37 cellular contexts compared by ENCODE assay signal in genomic region chr16:78967948-78968347, GRCh38.
"Had no signal": no experiment of that assay in that cellular context is flagged by ENCODE, and none has a peak within 500 bp of the region (broad histone marks: within the 10 kb centered on the region; RNA-seq: fewer than 3 reads in every experiment).

No MANE protein-coding gene starts in this region.

- H3K4me1 ChIP-seq: ascending aorta had no signal

- H3K27me3 Mint-ChIP-seq: activated CD4-positive, alpha-beta T cell treated with anti-CD3 and anti-CD28 coated beads, Interleukin-2, amount 10 ng/mL, durations not matched to agents 24 days and 14 days; activated CD8-positive, alpha-beta T cell treated with anti-CD3 and anti-CD28 coated beads for 36 hours; activated naive CD4-positive, alpha-beta T cell treated with anti-CD3 and anti-CD28 coated beads, Interleukin-2, amount 50 U/mL, for 24 hours; activated naive CD8-positive, alpha-beta T cell; activated naive CD8-positive, alpha-beta T cell treated with anti-CD3 and anti-CD28 coated beads, Interleukin-2, amount 10 ng/mL, durations not matched to agents 7 days and 5 days; activated naive CD8-positive, alpha-beta T cell treated with anti-CD3 and anti-CD28 coated beads, Interleukin-2, amount 50 U/mL, for 24 hours; activated T-helper 17 cell treated with anti-CD3 and anti-CD28 coated beads, Interleukin-2, amount 50 U/mL, for 72 hours; brain; central memory CD8-positive, alpha-beta T cell; T-cell had no signal

- H3K4me1 Mint-ChIP-seq: activated naive CD4-positive, alpha-beta T cell treated with anti-CD3 and anti-CD28 coated beads, Interleukin-2, amount 10 ng/mL, durations not matched to agents 7 days and 5 days; activated naive CD4-positive, alpha-beta T cell treated with anti-CD3 and anti-CD28 coated beads, Interleukin-2, amount 50 U/mL, for 24 hours; activated naive CD8-positive, alpha-beta T cell treated with anti-CD3 and anti-CD28 coated beads, Interleukin-2, amount 10 ng/mL, durations not matched to agents 7 days and 5 days; central memory CD8-positive, alpha-beta T cell; T-cell had no signal

- H3K27me3 ChIP-seq: ascending aorta, cardiac muscle cell had no signal

- H3K9me3 Mint-ChIP-seq: activated B cell treated with CpG ODN at 0.5 μM for 24 hours had no signal

- FAIRE-seq: TTC549 had no signal

- H3K36me3 Mint-ChIP-seq: activated naive CD4-positive, alpha-beta T cell treated with anti-CD3 and anti-CD28 coated beads, Interleukin-2, amount 10 ng/mL, durations not matched to agents 7 days and 5 days had no signal

- H3K4me3 Mint-ChIP-seq: activated B cell treated with CpG ODN at 0.5 μM for 24 hours; activated CD4-positive, alpha-beta T cell treated with anti-CD3 and anti-CD28 coated beads, Interleukin-2, amount 10 ng/mL, durations not matched to agents 24 days and 14 days; activated CD8-positive, alpha-beta T cell treated with anti-CD3 and anti-CD28 coated beads for 36 hours; activated naive CD4-positive, alpha-beta T cell treated with anti-CD3 and anti-CD28 coated beads, Interleukin-2, amount 10 ng/mL, durations not matched to agents 7 days and 5 days; activated naive CD4-positive, alpha-beta T cell treated with anti-CD3 and anti-CD28 coated beads, Interleukin-2, amount 50 U/mL, for 24 hours; activated naive CD8-positive, alpha-beta T cell; activated naive CD8-positive, alpha-beta T cell treated with anti-CD3 and anti-CD28 coated beads, Interleukin-2, amount 10 ng/mL, durations not matched to agents 7 days and 5 days; activated naive CD8-positive, alpha-beta T cell treated with anti-CD3 and anti-CD28 coated beads, Interleukin-2, amount 50 U/mL, for 24 hours; activated T-cell treated with anti-CD3 and anti-CD28 coated beads, Interleukin-2, amount 50 U/mL, for 4 hours; activated T-cell treated with anti-CD3 and anti-CD28 coated beads, Interleukin-2, amount 50 U/mL, for 72 hours; activated T-helper 1 cell treated with anti-CD3 and anti-CD28 coated beads, Interleukin-12 subunit alpha, Interleukin-12 subunit beta, Interleukin-2, Interleukin-4 antibody, amounts not matched to agents 30 ng/mL and 10 ng/mL and 1 ng/mL, durations not matched to agents 14 hours and 24 hours and 36 hours; activated T-helper 17 cell treated with anti-CD3 and anti-CD28 coated beads, Interleukin-2, amount 50 U/mL, for 72 hours; brain; central memory CD8-positive, alpha-beta T cell; T-cell; T-helper 1 cell treated with Interleukin-12 subunit alpha and Interleukin-12 subunit beta and Interleukin-4 antibody, amounts not matched to agents 30 μg/mL and 1 μg/mL, for 36 hours; T-helper 2 cell treated with Interferon-gamma antibody and Interleukin-4, amounts not matched to agents 5 μg/mL and 100 μg/mL, for 36 hours had no signal

- H3K27ac Mint-ChIP-seq: activated B cell treated with CpG ODN at 0.5 μM for 24 hours; activated CD4-positive, alpha-beta T cell treated with anti-CD3 and anti-CD28 coated beads, Interleukin-2, amount 10 ng/mL, durations not matched to agents 24 days and 14 days; activated CD8-positive, alpha-beta T cell treated with anti-CD3 and anti-CD28 coated beads for 36 hours; activated naive CD4-positive, alpha-beta T cell treated with anti-CD3 and anti-CD28 coated beads, Interleukin-2, amount 10 ng/mL, durations not matched to agents 7 days and 5 days; activated naive CD4-positive, alpha-beta T cell treated with anti-CD3 and anti-CD28 coated beads, Interleukin-2, amount 50 U/mL, for 24 hours; activated naive CD8-positive, alpha-beta T cell; activated naive CD8-positive, alpha-beta T cell treated with anti-CD3 and anti-CD28 coated beads, Interleukin-2, amount 10 ng/mL, durations not matched to agents 7 days and 5 days; activated naive CD8-positive, alpha-beta T cell treated with anti-CD3 and anti-CD28 coated beads, Interleukin-2, amount 50 U/mL, for 24 hours; activated T-cell treated with anti-CD3 and anti-CD28 coated beads, Interleukin-2, amount 50 U/mL, for 72 hours; activated T-helper 1 cell treated with anti-CD3 and anti-CD28 coated beads, Interleukin-12 subunit alpha, Interleukin-12 subunit beta, Interleukin-2, Interleukin-4 antibody, amounts not matched to agents 30 ng/mL and 10 ng/mL and 1 ng/mL, durations not matched to agents 14 hours and 24 hours and 36 hours; activated T-helper 17 cell treated with anti-CD3 and anti-CD28 coated beads, Interleukin-2, amount 50 U/mL, for 72 hours; T-cell; T-helper 1 cell treated with Interleukin-12 subunit alpha and Interleukin-12 subunit beta and Interleukin-4 antibody, amounts not matched to agents 30 μg/mL and 1 μg/mL, for 36 hours; T-helper 2 cell treated with Interferon-gamma antibody and Interleukin-4, amounts not matched to agents 5 μg/mL and 100 μg/mL, for 36 hours had no signal

- H3K36me3 ChIP-seq: ascending aorta, cardiac muscle cell had no signal

- H3K4me3 ChIP-seq: ascending aorta, cardiac muscle cell had no signal

- H3K27ac ChIP-seq: ascending aorta, cardiac muscle cell, VCaP had no signal

- DNase-seq: activated B cell treated with CpG ODN at 0.5 μM for 24 hours; activated CD4-positive, alpha-beta T cell treated with anti-CD3 and anti-CD28 coated beads for 4 hours; activated CD4-positive, alpha-beta T cell treated with anti-CD3 and anti-CD28 coated beads, Interleukin-2, amount 10 ng/mL, durations not matched to agents 24 days and 14 days; activated CD4-positive, alpha-beta T cell treated with anti-CD3 and anti-CD28 coated beads, Interleukin-2, amount 50 U/mL, for 1 hour; activated CD4-positive, alpha-beta T cell treated with anti-CD3 and anti-CD28 coated beads, Interleukin-2, amount 50 U/mL, for 4 hours; activated CD4-positive, CD25-positive, alpha-beta regulatory T cell treated with anti-CD3 and anti-CD28 coated beads, Interleukin-2, amount 50 U/mL, for 72 hours; activated CD8-positive, alpha-beta memory T cell treated with anti-CD3 and anti-CD28 coated beads, Interleukin-2, amount 50 U/mL, for 4 hours; activated CD8-positive, alpha-beta T cell treated with anti-CD3 and anti-CD28 coated beads for 36 hours; activated effector memory CD4-positive, alpha-beta T cell treated with anti-CD3 and anti-CD28 coated beads, Interleukin-2, amount 50 U/mL, for 16 hours; activated gamma-delta T cell treated with Interleukin-2 at 50 U/mL for 16 hours; activated naive CD4-positive, alpha-beta T cell treated with anti-CD3 and anti-CD28 coated beads, Interleukin-2, amount 10 ng/mL, durations not matched to agents 7 days and 5 days; activated naive CD4-positive, alpha-beta T cell treated with Interleukin-2 at 50 U/mL for 16 hours; activated naive CD8-positive, alpha-beta T cell treated with anti-CD3 and anti-CD28 coated beads, Interleukin-2, amount 10 ng/mL, durations not matched to agents 7 days and 5 days; activated naive CD8-positive, alpha-beta T cell treated with anti-CD3 and anti-CD28 coated beads, Interleukin-2, amount 50 U/mL, for 24 hours; activated T-cell treated with anti-CD3 and anti-CD28 coated beads for 4 hours; activated T-cell treated with anti-CD3 and anti-CD28 coated beads, Interleukin-2, amount 50 U/mL, for 1 hour; activated T-cell treated with anti-CD3 and anti-CD28 coated beads, Interleukin-2, amount 50 U/mL, for 4 hours; activated T-cell treated with anti-CD3 and anti-CD28 coated beads, Interleukin-2, amount 50 U/mL, for 72 hours; amygdala; anterior cingulate cortex; caudate nucleus; cerebellar nuclear complex; T-cell; T-helper 2 cell; T-helper 9 cell had no signal

- H3K9me3 ChIP-seq: ascending aorta had no signal
